In the genomic region with DNA sequence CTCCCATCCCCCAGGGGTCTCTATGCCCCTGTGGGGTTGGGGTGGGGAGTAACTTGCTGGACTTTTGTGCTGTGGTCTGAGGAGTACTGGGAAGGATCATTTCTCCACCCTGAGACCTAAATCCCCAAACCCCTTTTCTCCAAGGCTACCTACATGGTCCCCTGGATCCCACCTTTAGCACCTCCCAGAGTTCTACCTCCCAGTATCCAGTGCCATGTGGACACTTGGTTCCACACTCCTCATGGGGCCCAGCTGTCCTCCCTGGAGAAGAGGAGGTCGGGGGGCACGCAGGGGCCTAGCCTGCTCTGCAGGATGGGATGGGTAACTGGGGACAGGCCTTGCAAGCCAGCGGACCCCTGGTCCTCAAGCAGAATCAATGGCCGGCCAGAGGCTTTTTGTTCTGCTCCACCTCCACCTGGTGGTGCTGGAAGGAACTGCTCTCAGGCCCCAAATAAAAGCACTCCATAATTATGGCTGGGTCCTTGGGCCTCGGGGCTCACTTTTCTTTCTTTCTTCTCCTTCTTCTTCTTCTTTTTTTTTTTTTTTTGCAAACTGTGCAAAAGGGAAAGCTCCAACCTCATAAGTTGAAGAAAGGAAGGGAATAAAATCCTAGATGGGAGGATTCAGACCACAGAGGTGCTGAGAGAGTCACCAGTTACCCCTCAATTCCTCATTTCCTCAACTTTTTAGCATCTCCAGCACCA, we compare ENCODE assay signal across 8 cellular contexts.
DNase-seq lines count a peak whose midpoint lies in the region; ATAC-seq, FAIRE-seq and TF ChIP-seq lines count a peak whose summit lies in the region.

No MANE protein-coding gene starts in this region.

- DNase-seq in AG09309 (ENCODE audit: low read depth) (peak; percentile 5), GM18507 (ENCODE audit: extremely low spot score, insufficient read length, low read depth) (peak; percentile 62), MM.1S (peak; percentile 39), cerebellar cortex (ENCODE audit: low spot score) (peak; percentile 77), left colon (peak in 1 of 2 donors; percentile 73)
- DNase-seq in activated CD4-positive, CD25-positive, alpha-beta regulatory T cell treated with anti-CD3 and anti-CD28 coated beads, Interleukin-2, amount 50 U/mL, for 72 hours: peak; percentile 59
- peak; percentile 26 for DNase-seq in stimulated activated CD4-positive, alpha-beta T cell treated with anti-CD3 and anti-CD28 coated beads, Interleukin-2, amount 100 ng/mL, for 4 hours (ENCODE audit: low read depth)

- H4K20me1 ChIP-seq in MM.1S (ENCODE audit: insufficient read depth, low read length): no peaks in the 10 kb centered on the region

- H3K9ac ChIP-seq in MM.1S (ENCODE audit: low read length): no peak overlapping the region

- H3K36me3 ChIP-seq in MM.1S (replicated peaks; ENCODE audit: insufficient read depth, low read length): no peaks in the 10 kb centered on the region

- no peaks in the 10 kb centered on the region for H3K79me2 ChIP-seq in MM.1S (ENCODE audit: low read length)

- no peak overlapping the region for H2AFZ ChIP-seq in MM.1S (ENCODE audit: low read length)

- no peaks in the 10 kb centered on the region for H3K9me2 ChIP-seq in MM.1S (replicated peaks; ENCODE audit: insufficient read depth, low read length)

- H3K9me3 ChIP-seq in MM.1S (replicated peaks; ENCODE audit: insufficient read depth, low read length): no peaks in the 10 kb centered on the region

- FAIRE-seq in GM18507 (lab: Jason Lieb, UNC): peak; percentile 80

- H3K4me3 ChIP-seq in AG09309 (ENCODE audit: control insufficient read depth, low read depth, low read length) (no peak overlapping the region), MM.1S (ENCODE audit: low read length) (no peak overlapping the region)

- 0 out of 2 replicates have a peak, but pooled peaks cover 4% of the 10 kb centered on the region for H3K4me1 ChIP-seq in MM.1S (ENCODE audit: low read length)

- H3K27me3 ChIP-seq in MM.1S (replicated peaks; ENCODE audit: insufficient read depth, low read length): no peaks in the 10 kb centered on the region

- TF ChIP-seq CTCF in AG09309 (IDR thresholded peaks at IDR 0.05; ENCODE audit: control insufficient read depth, insufficient read depth, low read depth, low read length, missing control alignments) (peak; percentile 85), MM.1S (IDR thresholded peaks at IDR 0.05; ENCODE audit: low read length) (peak; percentile 80)

- H3F3A ChIP-seq in MM.1S (ENCODE audit: insufficient read depth, low read length): no peaks in the 10 kb centered on the region

- peak; percentile 77 for ATAC-seq in left colon
- ATAC-seq in GM21423 (IDR thresholded peaks at IDR 0.05; ENCODE audit: unreplicated experiment): no peak

- H3K27ac ChIP-seq in MM.1S (ENCODE audit: low read length): no peak overlapping the region

- intact Hi-C loops in left colon (cut with DNase I, micrococcal nuclease): loop anchor here in 1 of 2 donors (2.0 kb wide), 1 partner anchor 77 kb away; no protein-coding TSS in a partner anchor

- no peak overlapping the region for H3K4me2 ChIP-seq in MM.1S (ENCODE audit: low read depth, low read length)
